In genomic region chr6:111486921-111487320, GRCh38 we compare ENCODE assay signal across 11 cellular contexts. TPM values are rescaled to one million over a fixed set of nuclear protein-coding genes. Genes with fewer than 3 reads are reported as not detected.
A peak's percentile ranks its signal among the peaks of the same experiment; 100 is the strongest.
DNase-seq lines count a peak whose midpoint lies in the region; ATAC-seq and TF ChIP-seq lines count a peak whose summit lies in the region.
"Had no signal": no experiment of that assay in that cellular context is flagged by ENCODE, and none has a peak within 500 bp of the region (broad histone marks: within the 10 kb centered on the region; RNA-seq: fewer than 3 reads in every experiment).

No MANE protein-coding gene starts in this region.

- H3K4me3 ChIP-seq in DND-41 (ENCODE audit: low read depth in 1 of 2, low read length in 2 of 2) = peak overlapping the region in 1 of 2 experiments; percentile 6; a peak in 1 of 4 replicates
- H3K4me3 ChIP-seq in parathyroid adenoma (ENCODE audit: low read depth, low read length) = no peak overlapping the region
- H3K4me3 ChIP-seq: ovary, upper lobe of right lung had no signal

- H3K9me3 ChIP-seq in DND-41 (ENCODE audit: insufficient read depth, low read length, severe bottlenecking) (no peaks in the 10 kb centered on the region), parathyroid adenoma (ENCODE audit: control insufficient read depth, low read length) (no peaks in the 10 kb centered on the region)
- H3K9me3 ChIP-seq: ovary, upper lobe of right lung had no signal

- peak overlapping the region in 4 of 5 experiments; percentile 64 to 100 (median 76) for H3K4me3 Mint-ChIP-seq in brain

- H2AFZ ChIP-seq in DND-41 (ENCODE audit: low read depth, low read length) (no peak overlapping the region), parathyroid adenoma (no peak overlapping the region)

- TF ChIP-seq CTCF in DND-41 (IDR thresholded peaks at IDR 0.05; ENCODE audit: borderline replicate concordance, extremely low read depth, low read length, poor library complexity, severe bottlenecking) = no peak
- no peak for TF ChIP-seq CTCF in brain (conservative IDR thresholded peaks at IDR 0.05)
- TF ChIP-seq CTCF in parathyroid adenoma (IDR thresholded peaks at IDR 0.05) = no peak

- H3K79me2 ChIP-seq in DND-41 (ENCODE audit: insufficient read depth, low read length) = peaks cover 98% of the 10 kb centered on the region
- peaks cover 6% of the 10 kb centered on the region for H3K79me2 ChIP-seq in parathyroid adenoma

- H3K4me2 ChIP-seq in DND-41 (ENCODE audit: insufficient read depth, low read length) = peak overlapping the region; percentile 45; the same call in 1 of the 2 replicates
- H3K4me2 ChIP-seq in parathyroid adenoma (ENCODE audit: low read length) = peak overlapping the region; percentile 26

- intact Hi-C loops in posterior cingulate gyrus (cut with DNase I) = loop anchor here (10.0 kb wide), 2 partner anchors 68 to 158 kb away; no protein-coding TSS in a partner anchor

- H3K9ac ChIP-seq in DND-41 (ENCODE audit: low read depth, low read length) (no peak overlapping the region), parathyroid adenoma (no peak overlapping the region)

- peaks cover 2% of the 10 kb centered on the region for H3K27me3 Mint-ChIP-seq in brain

- DNase-seq in DND-41 (peak; percentile 64), NCI-H2029 (lab: John Stamatoyannopoulos, UW) (peak; percentile 46), NOMO-1 (lab: John Stamatoyannopoulos, UW; ENCODE audit: unreplicated experiment in 2 of 2) (no peak), posterior cingulate gyrus (no peak)
- DNase-seq: cerebellar nuclear complex, DMS53, ovary, upper lobe of right lung had no signal

- peak overlapping the region; percentile 54 for H3K27ac ChIP-seq in DND-41 (ENCODE audit: low read length)
- H3K27ac ChIP-seq in parathyroid adenoma = peak overlapping the region; percentile 48
- H3K27ac ChIP-seq: ovary had no signal

- H3K36me3 ChIP-seq in DND-41 (ENCODE audit: insufficient read depth, low read length) (peaks cover 27% of the 10 kb centered on the region), parathyroid adenoma (ENCODE audit: control insufficient read depth, insufficient read depth, low read length) (no peaks in the 10 kb centered on the region)
- H3K36me3 ChIP-seq: ovary had no signal

- H3K4me1 ChIP-seq in DND-41 (ENCODE audit: insufficient read depth, low read length) (peaks cover 43% of the 10 kb centered on the region), parathyroid adenoma (peaks cover 16% of the 10 kb centered on the region)

- H4K20me1 ChIP-seq in DND-41 (ENCODE audit: insufficient read depth, low read length) = peaks cover 13% of the 10 kb centered on the region; the same call in 1 of the 2 replicates

- H3K36me3 Mint-ChIP-seq in brain = peaks cover 35% of the 10 kb centered on the region

- H3K9me3 Mint-ChIP-seq in brain = peaks cover 0 to 5% (median 0%) of the 10 kb centered on the region in 5 experiments

- peak; percentile 38 for ATAC-seq in DND-41 (ENCODE audit: insufficient read depth, low read depth)
- no peak for ATAC-seq in HG03460 (IDR thresholded peaks at IDR 0.05; ENCODE audit: unreplicated experiment)
- ATAC-seq: upper lobe of right lung had no signal

- no peaks in the 10 kb centered on the region for H3K27me3 ChIP-seq in DND-41 (ENCODE audit: insufficient read depth, low read length, poor library complexity)
- H3K27me3 ChIP-seq in parathyroid adenoma (ENCODE audit: control insufficient read depth, insufficient read depth, low read length) = no peaks in the 10 kb centered on the region
- H3K27me3 ChIP-seq: ovary, upper lobe of right lung had no signal

- H3K27ac Mint-ChIP-seq in brain = peak overlapping the region; percentile 50 to 100 (median 82)

- peaks cover 47% of the 10 kb centered on the region for H3K4me1 Mint-ChIP-seq in brain

RNA-seq across cellular contexts. Expression of gene REV3L, which starts 3.9 kb away (rescaled TPM):
- 11.8 TPM for polyA plus RNA-seq in brain (ENCODE audit: insufficient read depth, low read depth, low replicate concordance)

Comparison
In these comparisons a context has a peak if more than half of its experiments do, and no peak if none do; other contexts are left out.
1. DNase-seq: peak in DND-41 (single experiment) and NCI-H2029 (single experiment); none in NOMO-1 (0 of 2) and posterior cingulate gyrus (0 of 10).